In the genomic region with DNA sequence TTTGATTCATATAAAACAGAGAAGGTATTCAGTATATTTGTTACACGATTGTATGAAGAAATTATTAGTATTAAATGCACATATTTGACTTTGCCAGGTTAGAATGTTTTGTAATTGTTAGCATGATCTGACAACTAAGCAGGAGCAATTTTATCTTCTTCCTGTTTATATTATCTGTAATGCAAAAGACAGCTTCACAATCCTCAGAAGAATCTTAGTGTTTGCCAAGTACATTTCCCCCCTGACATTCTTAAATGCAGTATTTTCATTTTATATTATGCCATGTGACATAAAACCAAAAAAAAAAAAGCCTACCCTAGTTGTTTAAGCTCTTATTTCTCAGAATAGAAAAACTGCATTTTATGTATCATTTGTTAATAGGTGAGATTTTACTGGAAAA, we compare ENCODE assay signal across 1 cellular context.
TF ChIP-seq lines count a peak whose summit lies in the region.

No MANE protein-coding gene starts in this region.

TF ChIP-seq in SK-N-SH, 30 proteins besides CTCF, POLR2A, EP300 and RAD21 (continued from another document):
- TF ChIP-seq, protein P1, sequence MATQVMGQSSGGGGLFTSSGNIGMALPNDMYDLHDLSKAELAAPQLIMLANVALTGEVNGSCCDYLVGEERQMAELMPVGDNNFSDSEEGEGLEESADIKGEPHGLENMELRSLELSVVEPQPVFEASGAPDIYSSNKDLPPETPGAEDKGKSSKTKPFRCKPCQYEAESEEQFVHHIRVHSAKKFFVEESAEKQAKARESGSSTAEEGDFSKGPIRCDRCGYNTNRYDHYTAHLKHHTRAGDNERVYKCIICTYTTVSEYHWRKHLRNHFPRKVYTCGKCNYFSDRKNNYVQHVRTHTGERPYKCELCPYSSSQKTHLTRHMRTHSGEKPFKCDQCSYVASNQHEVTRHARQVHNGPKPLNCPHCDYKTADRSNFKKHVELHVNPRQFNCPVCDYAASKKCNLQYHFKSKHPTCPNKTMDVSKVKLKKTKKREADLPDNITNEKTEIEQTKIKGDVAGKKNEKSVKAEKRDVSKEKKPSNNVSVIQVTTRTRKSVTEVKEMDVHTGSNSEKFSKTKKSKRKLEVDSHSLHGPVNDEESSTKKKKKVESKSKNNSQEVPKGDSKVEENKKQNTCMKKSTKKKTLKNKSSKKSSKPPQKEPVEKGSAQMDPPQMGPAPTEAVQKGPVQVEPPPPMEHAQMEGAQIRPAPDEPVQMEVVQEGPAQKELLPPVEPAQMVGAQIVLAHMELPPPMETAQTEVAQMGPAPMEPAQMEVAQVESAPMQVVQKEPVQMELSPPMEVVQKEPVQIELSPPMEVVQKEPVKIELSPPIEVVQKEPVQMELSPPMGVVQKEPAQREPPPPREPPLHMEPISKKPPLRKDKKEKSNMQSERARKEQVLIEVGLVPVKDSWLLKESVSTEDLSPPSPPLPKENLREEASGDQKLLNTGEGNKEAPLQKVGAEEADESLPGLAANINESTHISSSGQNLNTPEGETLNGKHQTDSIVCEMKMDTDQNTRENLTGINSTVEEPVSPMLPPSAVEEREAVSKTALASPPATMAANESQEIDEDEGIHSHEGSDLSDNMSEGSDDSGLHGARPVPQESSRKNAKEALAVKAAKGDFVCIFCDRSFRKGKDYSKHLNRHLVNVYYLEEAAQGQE (IDR thresholded peaks at IDR 0.05; ENCODE audit: low read depth, low read length): no peak
- TF ChIP-seq FOSL2 (IDR thresholded peaks at IDR 0.05; ENCODE audit: borderline replicate concordance, low read depth) (no peak), ZBTB33 (IDR thresholded peaks at IDR 0.05; ENCODE audit: borderline replicate concordance, low read depth) (no peak), TCF12 (IDR thresholded peaks at IDR 0.05) (peak; percentile 29), FOXM1 (IDR thresholded peaks at IDR 0.05; ENCODE audit: low read depth) (peak; percentile 22; the same call in 1 of the 2 replicates), TEAD4 (IDR thresholded peaks at IDR 0.05; ENCODE audit: borderline replicate concordance, insufficient read depth) (no peak), TAF1 (IDR thresholded peaks at IDR 0.05; ENCODE audit: borderline replicate concordance, low read depth, low read length) (no peak), RCOR1 (IDR thresholded peaks at IDR 0.05; ENCODE audit: low read length) (no peak), JUND (IDR thresholded peaks at IDR 0.05) (no peak)
- TF ChIP-seq, protein P2, sequence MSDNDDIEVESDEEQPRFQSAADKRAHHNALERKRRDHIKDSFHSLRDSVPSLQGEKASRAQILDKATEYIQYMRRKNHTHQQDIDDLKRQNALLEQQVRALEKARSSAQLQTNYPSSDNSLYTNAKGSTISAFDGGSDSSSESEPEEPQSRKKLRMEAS (IDR thresholded peaks at IDR 0.05; ENCODE audit: low read depth): no peak
- TF ChIP-seq, protein P3, sequence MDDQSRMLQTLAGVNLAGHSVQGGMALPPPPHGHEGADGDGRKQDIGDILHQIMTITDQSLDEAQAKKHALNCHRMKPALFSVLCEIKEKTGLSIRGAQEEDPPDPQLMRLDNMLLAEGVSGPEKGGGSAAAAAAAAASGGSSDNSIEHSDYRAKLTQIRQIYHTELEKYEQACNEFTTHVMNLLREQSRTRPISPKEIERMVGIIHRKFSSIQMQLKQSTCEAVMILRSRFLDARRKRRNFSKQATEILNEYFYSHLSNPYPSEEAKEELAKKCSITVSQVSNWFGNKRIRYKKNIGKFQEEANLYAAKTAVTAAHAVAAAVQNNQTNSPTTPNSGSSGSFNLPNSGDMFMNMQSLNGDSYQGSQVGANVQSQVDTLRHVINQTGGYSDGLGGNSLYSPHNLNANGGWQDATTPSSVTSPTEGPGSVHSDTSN (IDR thresholded peaks at IDR 0.05): no peak
